ENCODE assay signal across 2 cellular contexts in genomic region chr1:11891433-11892186, GRCh38.
TF ChIP-seq lines count a peak whose summit lies in the region.

No MANE protein-coding gene starts in this region.

TF ChIP-seq in HepG2, 621 proteins besides CTCF, POLR2A, EP300 and RAD21 (continues in another document):
- TF ChIP-seq, protein P1, sequence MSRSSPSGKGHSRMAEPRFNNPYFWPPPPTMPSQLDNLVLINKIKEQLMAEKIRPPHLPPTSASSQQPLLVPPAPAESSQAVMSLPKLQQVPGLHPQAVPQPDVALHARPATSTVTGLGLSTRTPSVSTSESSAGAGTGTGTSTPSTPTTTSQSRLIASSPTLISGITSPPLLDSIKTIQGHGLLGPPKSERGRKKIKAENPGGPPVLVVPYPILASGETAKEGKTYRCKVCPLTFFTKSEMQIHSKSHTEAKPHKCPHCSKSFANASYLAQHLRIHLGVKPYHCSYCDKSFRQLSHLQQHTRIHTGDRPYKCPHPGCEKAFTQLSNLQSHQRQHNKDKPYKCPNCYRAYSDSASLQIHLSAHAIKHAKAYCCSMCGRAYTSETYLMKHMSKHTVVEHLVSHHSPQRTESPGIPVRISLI (CRISPR knock-in tag; IDR thresholded peaks at IDR 0.05; ENCODE audit: borderline replicate concordance): peak; percentile 75; the same call in 1 of the 2 replicates
- TF ChIP-seq ZNF550 (CRISPR knock-in tag; IDR thresholded peaks at IDR 0.05; ENCODE audit: borderline replicate concordance): no peak
- no peak for TF ChIP-seq GATA4 (IDR thresholded peaks at IDR 0.05; ENCODE audit: borderline replicate concordance, low read depth)
- TF ChIP-seq, protein P2, sequence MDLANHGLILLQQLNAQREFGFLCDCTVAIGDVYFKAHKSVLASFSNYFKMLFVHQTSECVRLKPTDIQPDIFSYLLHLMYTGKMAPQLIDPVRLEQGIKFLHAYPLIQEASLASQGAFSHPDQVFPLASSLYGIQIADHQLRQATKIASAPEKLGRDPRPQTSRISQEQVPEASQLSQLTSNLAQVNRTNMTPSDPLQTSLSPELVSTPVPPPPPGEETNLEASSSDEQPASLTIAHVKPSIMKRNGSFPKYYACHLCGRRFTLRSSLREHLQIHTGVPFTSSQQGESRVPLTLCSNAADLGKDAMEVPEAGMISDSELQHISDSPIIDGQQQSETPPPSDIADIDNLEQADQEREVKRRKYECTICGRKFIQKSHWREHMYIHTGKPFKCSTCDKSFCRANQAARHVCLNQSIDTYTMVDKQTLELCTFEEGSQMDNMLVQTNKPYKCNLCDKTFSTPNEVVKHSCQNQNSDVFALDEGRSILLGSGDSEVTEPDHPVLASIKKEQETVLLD (CRISPR knock-in tag; IDR thresholded peaks at IDR 0.05; ENCODE audit: low read depth): no peak
- no peak for TF ChIP-seq ZNF768 (CRISPR knock-in tag; IDR thresholded peaks at IDR 0.05)
- no peak for TF ChIP-seq ZNF512B (CRISPR knock-in tag; IDR thresholded peaks at IDR 0.05; ENCODE audit: borderline replicate concordance)
- TF ChIP-seq MAFG (CRISPR knock-in tag; IDR thresholded peaks at IDR 0.05): no peak
- TF ChIP-seq ZNF205 (CRISPR knock-in tag; IDR thresholded peaks at IDR 0.05): no peak
- no peak for TF ChIP-seq REL (CRISPR knock-in tag; conservative IDR thresholded peaks at IDR 0.05)
- TF ChIP-seq PAXIP1 (CRISPR knock-in tag; conservative IDR thresholded peaks at IDR 0.05): peak; percentile 59; the same call in 1 of the 2 replicates
- TF ChIP-seq ZNF235 (CRISPR knock-in tag; IDR thresholded peaks at IDR 0.05; ENCODE audit: borderline replicate concordance): no peak
- TF ChIP-seq SMC3 (IDR thresholded peaks at IDR 0.05; ENCODE audit: low read length): no peak
- TF ChIP-seq SIN3A (IDR thresholded peaks at IDR 0.05; ENCODE audit: borderline replicate concordance, low read depth, low read length): no peak
- TF ChIP-seq CBX5 (CRISPR knock-in tag; IDR thresholded peaks at IDR 0.05; ENCODE audit: borderline replicate concordance): no peak
- TF ChIP-seq PHF8 (CRISPR knock-in tag; IDR thresholded peaks at IDR 0.05): no peak
- no peak for TF ChIP-seq ZFP90 (CRISPR knock-in tag; IDR thresholded peaks at IDR 0.05; ENCODE audit: borderline replicate concordance)
- no peak for TF ChIP-seq ZNF431 (CRISPR knock-in tag; IDR thresholded peaks at IDR 0.05; ENCODE audit: borderline replicate concordance, low read depth)
- TF ChIP-seq, protein P3, sequence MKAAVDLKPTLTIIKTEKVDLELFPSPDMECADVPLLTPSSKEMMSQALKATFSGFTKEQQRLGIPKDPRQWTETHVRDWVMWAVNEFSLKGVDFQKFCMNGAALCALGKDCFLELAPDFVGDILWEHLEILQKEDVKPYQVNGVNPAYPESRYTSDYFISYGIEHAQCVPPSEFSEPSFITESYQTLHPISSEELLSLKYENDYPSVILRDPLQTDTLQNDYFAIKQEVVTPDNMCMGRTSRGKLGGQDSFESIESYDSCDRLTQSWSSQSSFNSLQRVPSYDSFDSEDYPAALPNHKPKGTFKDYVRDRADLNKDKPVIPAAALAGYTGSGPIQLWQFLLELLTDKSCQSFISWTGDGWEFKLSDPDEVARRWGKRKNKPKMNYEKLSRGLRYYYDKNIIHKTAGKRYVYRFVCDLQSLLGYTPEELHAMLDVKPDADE (CRISPR knock-in tag; IDR thresholded peaks at IDR 0.05): no peak
- TF ChIP-seq ZNF629 (CRISPR knock-in tag; conservative IDR thresholded peaks at IDR 0.05): peak; percentile 94
- 0 out of 2 replicates have a peak, but pooled peaks have one; percentile 22 for TF ChIP-seq FOXC1 (CRISPR knock-in tag; IDR thresholded peaks at IDR 0.05; ENCODE audit: borderline replicate concordance)
- no peak for TF ChIP-seq ISX (CRISPR knock-in tag; conservative IDR thresholded peaks at IDR 0.05)

TF ChIP-seq in H1, 55 proteins besides CTCF, POLR2A, EP300 and RAD21:
- TF ChIP-seq ATF2 (IDR thresholded peaks at IDR 0.05; ENCODE audit: low read length) (no peak), KDM1A (IDR thresholded peaks at IDR 0.05; ENCODE audit: borderline replicate concordance, low read length) (peak; percentile 75; the same call in 1 of the 2 replicates), CBX8 (IDR thresholded peaks at IDR 0.05; ENCODE audit: borderline replicate concordance, low read depth, low read length) (no peak)
